ENCODE assay signal across 8 cellular contexts in the genomic region with DNA sequence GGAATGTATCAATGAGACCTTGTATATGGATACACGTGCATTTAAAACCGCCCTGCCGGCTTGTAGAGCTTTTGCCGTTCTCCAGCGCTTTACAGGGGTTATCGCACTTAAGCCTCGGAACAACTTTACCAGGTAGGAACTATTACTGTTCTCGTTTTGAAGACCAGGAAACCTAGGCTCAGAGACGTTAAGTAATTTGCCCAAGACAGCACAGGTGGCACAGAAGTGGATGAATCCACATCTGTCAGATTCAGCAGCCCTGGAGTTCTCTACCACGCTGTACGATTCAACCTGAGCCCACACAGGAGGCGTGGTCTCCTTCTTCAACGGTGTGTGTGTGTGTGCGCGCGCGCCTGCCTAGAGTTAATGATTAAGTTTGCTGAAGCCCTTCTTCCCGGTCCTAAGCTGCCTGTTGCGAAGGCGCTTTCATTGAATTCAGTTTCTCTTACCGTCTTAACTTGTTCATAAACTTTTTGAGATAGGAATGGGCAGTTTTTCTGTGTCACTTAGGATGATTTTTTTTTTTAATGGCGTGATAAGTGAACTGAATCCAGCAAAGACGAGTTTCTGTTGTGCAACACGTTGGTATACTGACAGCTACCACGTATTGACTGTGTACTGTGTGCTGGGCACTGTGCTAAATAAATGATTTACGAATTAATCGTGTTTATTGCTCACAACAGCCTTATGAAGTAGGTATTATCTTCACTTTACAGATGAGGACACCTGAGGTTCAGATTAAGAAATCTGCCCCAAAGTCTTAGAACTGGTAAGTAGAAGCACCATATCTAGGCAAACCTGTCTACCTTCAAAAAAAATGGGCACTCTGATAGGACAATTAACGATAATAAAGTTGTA.
A peak's percentile ranks its signal among the peaks of the same experiment; 100 is the strongest.
DNase-seq lines count a peak whose midpoint lies in the region; ATAC-seq and TF ChIP-seq lines count a peak whose summit lies in the region.

No MANE protein-coding gene starts in this region.

- peak; percentile 55 for DNase-seq in HFFc6
- peak; percentile 82 for DNase-seq in MV-4-11 (lab: John Stamatoyannopoulos, UW)
- DNase-seq in SK-N-DZ (ENCODE audit: low spot score), result peak; percentile 82
- DNase-seq in activated naive CD4-positive, alpha-beta T cell treated with anti-CD3 and anti-CD28 coated beads, Interleukin-2, amount 50 U/mL, for 16 hours, result peak; percentile 84
- peak in 4 of 5 donors; percentile 33 to 69 (median 56) for DNase-seq in heart left ventricle
- DNase-seq in dedifferentiated amniotic fluid mesenchymal stem cell (ENCODE audit: extremely low spot score), result no peak

- H3K4me1 Mint-ChIP-seq in HFFc6 (ENCODE audit: low read depth), result peaks cover 37% of the 10 kb centered on the region

- H3K4me1 ChIP-seq in heart left ventricle, result peaks cover 0 to 58% (median 22%) of the 10 kb centered on the region in 12 donors
- H3K4me1 ChIP-seq in rectal smooth muscle tissue (ENCODE audit: control insufficient read depth, insufficient read depth, low read length), result peaks cover 6% of the 10 kb centered on the region

- TF ChIP-seq CTCF in HFFc6 (IDR thresholded peaks at IDR 0.05), result no peak
- no peak for TF ChIP-seq CTCF in heart left ventricle (IDR thresholded peaks at IDR 0.05)

- no peak for TF ChIP-seq POLR2A in heart left ventricle (IDR thresholded peaks at IDR 0.05)

- peak overlapping the region; percentile 100 for H3K4me3 Mint-ChIP-seq in HFFc6

- peak overlapping the region; percentile 47 for H3K9ac ChIP-seq in rectal smooth muscle tissue (ENCODE audit: low read length)

- H3K27ac ChIP-seq in heart left ventricle, result peak overlapping the region in 11 of 12 donors; percentile 62 to 88 (median 73)
- peak overlapping the region; percentile 2 for H3K27ac ChIP-seq in rectal smooth muscle tissue (ENCODE audit: low read depth, low read length)

- intact Hi-C loops in heart left ventricle (cut with DNase I), result loop anchor here (2.0 to 10.0 kb wide), 14 partner anchors 40 to 992 kb away; partner anchors contain the start of gene TRIM13 (in 5 of the 10)

- H3K27ac Mint-ChIP-seq in HFFc6, result peak overlapping the region; percentile 99

- 5 to 16% (median 10%) methylated on average over 28 of the region's 28 CpGs for WGBS in heart left ventricle, 4 donors

- peak; percentile 30 to 64 (median 59) for ATAC-seq in heart left ventricle

- no peaks in the 10 kb centered on the region; the same call in 1 of the 2 replicates for H3K27me3 Mint-ChIP-seq in HFFc6 (ENCODE audit: insufficient read depth)

- H3K36me3 Mint-ChIP-seq in HFFc6 (ENCODE audit: low read depth), result peaks cover 24% of the 10 kb centered on the region

- H3K27me3 ChIP-seq in heart left ventricle (no peaks in the 10 kb centered on the region), rectal smooth muscle tissue (ENCODE audit: control insufficient read depth, insufficient read depth, low read length) (no peaks in the 10 kb centered on the region)

- H3K9me3 Mint-ChIP-seq in HFFc6, result no peaks in the 10 kb centered on the region; the same call in 1 of the 2 replicates

- H3K4me3 ChIP-seq in GM08714 (ENCODE audit: low read length), result peak overlapping the region; percentile 89
- H3K4me3 ChIP-seq in heart left ventricle, result peak overlapping the region; percentile 39 to 80 (median 68)
- peak overlapping the region; percentile 94 for H3K4me3 ChIP-seq in rectal smooth muscle tissue (ENCODE audit: low read length)

- no peaks in the 10 kb centered on the region for H3K9me3 ChIP-seq in heart left ventricle

- H3K36me3 ChIP-seq in heart left ventricle (no peaks in the 10 kb centered on the region), rectal smooth muscle tissue (ENCODE audit: control insufficient read depth, insufficient read depth, low read length) (no peaks in the 10 kb centered on the region)
